ENCODE assay signal across 13 cellular contexts in the genomic region with DNA sequence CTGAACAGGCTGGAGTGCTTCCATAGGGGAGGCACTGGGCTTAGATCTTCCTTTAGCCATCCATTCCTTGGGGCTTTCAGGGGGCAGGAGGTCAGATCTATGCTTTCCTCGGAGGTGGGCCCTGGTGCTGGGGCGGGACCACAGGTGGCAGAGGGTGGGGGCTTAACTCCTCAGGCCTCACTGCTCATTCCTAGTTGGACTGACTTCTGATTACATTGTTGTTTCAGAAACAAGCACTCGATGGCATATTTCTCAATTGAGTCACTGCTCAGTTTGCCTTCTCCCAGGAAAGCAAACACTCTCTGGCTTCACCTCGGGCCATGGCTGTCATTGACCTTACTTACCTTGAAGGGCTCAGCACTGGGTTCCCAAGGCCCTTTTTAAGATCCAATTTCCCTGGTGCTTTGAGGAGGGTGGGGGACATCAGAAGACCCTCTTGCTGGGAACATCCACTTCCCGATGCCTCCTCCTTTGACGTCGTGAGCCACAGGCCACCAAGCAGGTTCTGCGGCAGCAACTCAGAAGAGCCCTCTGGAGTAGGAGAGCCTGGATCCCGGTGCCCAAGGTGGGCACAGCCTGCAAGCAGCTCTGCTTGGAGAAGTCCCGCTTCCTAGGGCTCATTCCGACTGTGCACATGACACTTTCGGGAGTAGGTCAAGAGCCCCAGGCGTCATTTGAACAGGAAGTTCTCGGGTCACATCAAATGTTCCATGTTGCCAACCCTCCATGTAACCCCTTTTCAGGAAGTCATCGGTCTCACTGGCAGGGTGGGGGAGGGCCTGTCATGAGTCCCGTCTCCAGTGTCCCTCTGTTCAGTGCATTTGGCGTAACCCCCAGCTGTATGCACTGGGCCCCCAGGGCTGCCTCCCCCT. TPM values are rescaled to one million over a fixed set of nuclear protein-coding genes. Genes with fewer than 3 reads are reported as not detected.
DNase-seq lines count a peak whose midpoint lies in the region; ATAC-seq and TF ChIP-seq lines count a peak whose summit lies in the region.
"Had no signal": no experiment of that assay in that cellular context is flagged by ENCODE, and none has a peak within 500 bp of the region (broad histone marks: within the 10 kb centered on the region; RNA-seq: fewer than 3 reads in every experiment).

No MANE protein-coding gene starts in this region.

- no peak overlapping the region for H3K4me3 ChIP-seq in epithelial cell of esophagus (ENCODE audit: low read length)
- H3K4me3 ChIP-seq: K562 had no signal

- intact Hi-C loops in CD14-positive monocyte (cut with micrococcal nuclease) = no loop called here

- H3K27ac Mint-ChIP-seq in CD14-positive monocyte = peak overlapping the region in 1 of 7 donors; percentile 14
- H3K27ac Mint-ChIP-seq in stimulated activated naive CD8-positive, alpha-beta T cell treated with anti-CD3 and anti-CD28 coated beads, Interleukin-15, amount 100 ng/mL, for 72 hours = no peak overlapping the region
- H3K27ac Mint-ChIP-seq: activated B cell treated with CpG ODN at 0.5 μM for 24 hours had no signal

- peak; percentile 23 for DNase-seq in CD14-positive monocyte (ENCODE audit: low spot score)
- peak; percentile 54 for DNase-seq in NCI-H2029 (lab: John Stamatoyannopoulos, UW)
- DNase-seq in epithelial cell of esophagus (ENCODE audit: low read depth) = peak; percentile 85
- peak; percentile 51 for DNase-seq in mucosa of gallbladder (ENCODE audit: low spot score)
- DNase-seq in stimulated activated naive CD8-positive, alpha-beta T cell treated with anti-CD3 and anti-CD28 coated beads, Interleukin-15, amount 100 ng/mL, for 72 hours = no peak
- no peak for DNase-seq in NCI-H1436 (lab: John Stamatoyannopoulos, UW)
- DNase-seq in iPS-NIHi11 (ENCODE audit: low spot score) = no peak
- DNase-seq: activated B cell treated with CpG ODN at 0.5 μM for 24 hours, activated gamma-delta T cell treated with Interleukin-2 at 50 U/mL for 16 hours, DMS 273 treated with DMSO at 0.1 percent for 48 hours, erythroblast had no signal

- no peak overlapping the region for H3K4me3 Mint-ChIP-seq in CD14-positive monocyte
- H3K4me3 Mint-ChIP-seq in stimulated activated naive CD8-positive, alpha-beta T cell treated with anti-CD3 and anti-CD28 coated beads, Interleukin-15, amount 100 ng/mL, for 72 hours = no peak overlapping the region
- H3K4me3 Mint-ChIP-seq: activated B cell treated with CpG ODN at 0.5 μM for 24 hours had no signal

- TF ChIP-seq CTCF in CD14-positive monocyte (IDR thresholded peaks at IDR 0.05) (no peak), epithelial cell of esophagus (IDR thresholded peaks at IDR 0.05; ENCODE audit: insufficient read depth, low read depth, low read length, missing control alignments) (no peak)

- peaks cover 3 to 6% (median 3%) of the 10 kb centered on the region in 3 donors for H3K27me3 Mint-ChIP-seq in CD14-positive monocyte (ENCODE audit: low read depth in 3 of 3)
- H3K27me3 Mint-ChIP-seq in stimulated activated naive CD8-positive, alpha-beta T cell treated with anti-CD3 and anti-CD28 coated beads, Interleukin-15, amount 100 ng/mL, for 72 hours = peaks cover 12% of the 10 kb centered on the region

- no peak for ATAC-seq in stimulated activated naive CD8-positive, alpha-beta T cell treated with anti-CD3 and anti-CD28 coated beads, Interleukin-15, amount 100 ng/mL, for 72 hours
- ATAC-seq in HG02623 (IDR thresholded peaks at IDR 0.05; ENCODE audit: unreplicated experiment) = no peak
- ATAC-seq: K562 had no signal

- peaks cover 25% of the 10 kb centered on the region for H3K4me1 Mint-ChIP-seq in CD14-positive monocyte
- no peaks in the 10 kb centered on the region for H3K4me1 Mint-ChIP-seq in stimulated activated naive CD8-positive, alpha-beta T cell treated with anti-CD3 and anti-CD28 coated beads, Interleukin-15, amount 100 ng/mL, for 72 hours
- H3K4me1 Mint-ChIP-seq: activated B cell treated with CpG ODN at 0.5 μM for 24 hours had no signal

- no peaks in the 10 kb centered on the region for H3K9me3 Mint-ChIP-seq in CD14-positive monocyte
- H3K9me3 Mint-ChIP-seq in stimulated activated naive CD8-positive, alpha-beta T cell treated with anti-CD3 and anti-CD28 coated beads, Interleukin-15, amount 100 ng/mL, for 72 hours = no peaks in the 10 kb centered on the region
- H3K9me3 Mint-ChIP-seq: activated B cell treated with CpG ODN at 0.5 μM for 24 hours had no signal

- no peaks in the 10 kb centered on the region for H3K36me3 Mint-ChIP-seq in CD14-positive monocyte

RNA-seq across cellular contexts. Expression of a gene that starts 40.6 kb away (rescaled TPM):
- polyA plus RNA-seq in CD14-positive monocyte = not detected
- total RNA-seq in mucosa of gallbladder = 1,059 TPM
- total RNA-seq: activated B cell treated with CpG ODN at 0.5 μM for 24 hours had no signal

Comparison
In these comparisons a context has a peak if more than half of its experiments do, and no peak if none do; other contexts are left out.
1. DNase-seq: peak in CD14-positive monocyte (single experiment), NCI-H2029 (single experiment), epithelial cell of esophagus (single experiment) and mucosa of gallbladder (single experiment); none in stimulated activated naive CD8-positive, alpha-beta T cell treated with anti-CD3 and anti-CD28 coated beads, Interleukin-15, amount 100 ng/mL, for 72 hours (0 of 2), NCI-H1436 (single experiment) and iPS-NIHi11 (single experiment).